ENCODE assay signal across 8 cellular contexts in the genomic region with DNA sequence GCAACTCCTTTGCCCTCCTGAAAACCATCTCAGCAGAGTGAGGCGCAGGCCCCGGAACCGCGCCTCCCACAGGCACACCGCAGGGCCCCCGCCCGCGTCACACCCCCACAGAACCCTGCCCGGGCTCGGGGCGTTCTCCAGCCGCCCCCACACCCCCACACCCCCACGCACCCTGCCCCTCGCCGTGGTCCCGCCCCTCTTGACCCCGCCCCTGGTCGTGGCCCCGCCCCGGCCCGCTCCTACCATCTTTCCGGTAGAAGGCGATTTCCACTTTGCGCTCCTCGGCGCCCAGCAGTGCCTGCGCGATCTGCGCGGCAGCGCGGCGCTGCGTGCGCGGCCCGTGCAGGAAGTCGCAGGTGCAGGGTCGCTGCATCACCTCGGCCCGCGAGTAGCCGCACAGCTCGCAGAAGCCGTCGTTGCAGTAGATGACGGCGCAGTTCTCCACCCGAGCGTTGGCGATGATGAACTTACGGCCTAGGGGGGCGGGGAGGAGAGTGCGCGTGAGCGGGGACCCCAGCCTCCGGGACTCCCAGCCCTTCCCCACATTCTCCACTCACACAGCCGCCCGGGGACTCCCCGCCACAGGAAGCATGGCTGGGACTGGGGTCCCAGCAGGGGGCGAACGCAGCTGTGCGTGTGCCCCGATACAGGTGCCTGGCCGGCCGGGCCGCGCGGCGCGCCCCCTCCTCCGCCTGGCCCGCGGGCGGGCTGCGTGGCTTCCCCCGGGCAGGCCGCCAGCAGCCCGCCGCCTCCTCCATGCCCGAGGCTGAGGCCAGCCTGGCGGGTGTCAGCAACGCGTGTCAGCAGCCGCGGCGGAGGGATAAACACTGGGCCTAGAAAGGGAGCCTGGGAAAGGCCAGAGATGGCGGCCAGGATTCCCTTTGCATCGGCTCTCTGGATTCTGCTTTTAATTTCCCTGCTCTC. TPM values are rescaled to one million over a fixed set of nuclear protein-coding genes. Genes with fewer than 3 reads are reported as not detected.
DNase-seq lines count a peak whose midpoint lies in the region; ATAC-seq and TF ChIP-seq lines count a peak whose summit lies in the region.

No MANE protein-coding gene starts in this region.

- H3K9me3 ChIP-seq in PC-3 (ENCODE audit: low read length) (no peaks in the 10 kb centered on the region), psoas muscle (no peaks in the 10 kb centered on the region)

- H3K36me3 ChIP-seq in PC-3 (ENCODE audit: low read depth, low read length) = no peaks in the 10 kb centered on the region
- H3K36me3 ChIP-seq in psoas muscle (ENCODE audit: insufficient read depth in 1 of 2, low read depth in 1 of 2) = no peaks in the 10 kb centered on the region

- no peak overlapping the region for H3K9ac ChIP-seq in PC-3 (ENCODE audit: low read length)

- WGBS in psoas muscle, 3 donors = 6 to 15% (median 9%) methylated on average over 78 to 89 of the region's 89 CpGs

- peaks cover 28% of the 10 kb centered on the region for H3K27me3 Mint-ChIP-seq in glutamatergic neuron (ENCODE audit: unreplicated experiment)

- H3K4me2 ChIP-seq in PC-3 (ENCODE audit: low read length) = peak overlapping the region; percentile 89

- H3K4me1 ChIP-seq in PC-3 (ENCODE audit: insufficient read depth, low read length) (no peaks in the 10 kb centered on the region; the same call in 1 of the 2 replicates), psoas muscle (peaks cover 5% of the 10 kb centered on the region)

- H3K27me3 ChIP-seq in PC-3 (ENCODE audit: low read length) (peaks cover 11% of the 10 kb centered on the region), psoas muscle (ENCODE audit: insufficient read depth in 3 of 3, low read length in 2 of 3) (peaks cover 0 to 68% (median 28%) of the 10 kb centered on the region in 3 donors)

- no peaks in the 10 kb centered on the region for H3K9me2 ChIP-seq in PC-3 (replicated peaks; ENCODE audit: low read length)

- no peak overlapping the region for H3K27ac Mint-ChIP-seq in glutamatergic neuron (ENCODE audit: unreplicated experiment)

- peak; percentile 77 for DNase-seq in Right ventricle myocardium inferior (ENCODE audit: missing footprints)
- DNase-seq in cardiac septum (ENCODE audit: low spot score) = no peak
- peak; percentile 36 for DNase-seq in PC-3
- DNase-seq in activated effector memory CD4-positive, alpha-beta T cell treated with Interleukin-2 at 50 U/mL for 16 hours = peak; percentile 79
- DNase-seq in glutamatergic neuron = peak; percentile 63
- no peak for DNase-seq in psoas muscle
- no peak for DNase-seq in SKM-1 (lab: John Stamatoyannopoulos, UW; ENCODE audit: unreplicated experiment)

- intact Hi-C loops in Right ventricle myocardium inferior (cut with DNase I) (loop anchor here (10.0 kb wide), 1 partner anchor 150 kb away; no protein-coding TSS in a partner anchor), cardiac septum (cut with DNase I) (no loop called here), PC-3 (cut with micrococcal nuclease) (loop anchor here (10.0 kb wide), 1 partner anchor 140 kb away; no protein-coding TSS in a partner anchor), psoas muscle (cut with DNase I) (no loop called here)

- peaks cover 41% of the 10 kb centered on the region for H3K9me3 Mint-ChIP-seq in glutamatergic neuron (ENCODE audit: unreplicated experiment)

- H3K4me3 ChIP-seq in PC-3 (ENCODE audit: low read length) (peak overlapping the region; percentile 71), psoas muscle (peak overlapping the region; percentile 56)

- H3K4me3 Mint-ChIP-seq in glutamatergic neuron (ENCODE audit: unreplicated experiment) = peak overlapping the region; percentile 94

- H3K27ac ChIP-seq in PC-3 (ENCODE audit: low read length) (no peak overlapping the region), psoas muscle (no peak overlapping the region)

- POLR2A ChIA-PET in PC-3 (lab: Charles Lee; ENCODE audit: unreplicated experiment) = no interaction called here

- CTCF ChIA-PET in PC-3 (lab: Charles Lee) = no interaction called here

- peak; percentile 29; the same call in 1 of the 2 replicates for TF ChIP-seq CTCF in PC-3 (conservative IDR thresholded peaks at IDR 0.05; ENCODE audit: low read depth, low read length)
- TF ChIP-seq CTCF in glutamatergic neuron (IDR thresholded peaks at IDR 0.05; ENCODE audit: partially characterized antibody, unreplicated experiment) = peak; percentile 56
- TF ChIP-seq CTCF in psoas muscle (IDR thresholded peaks at IDR 0.05) = no peak

- H3F3A ChIP-seq in PC-3 (ENCODE audit: low read length, unreplicated experiment) = no peaks in the 10 kb centered on the region

- BruUV-seq in PC-3 (replicated peaks; lab: Mats Ljungman, UMichigan) = no TSS peak

- no peaks in the 10 kb centered on the region for H3K36me3 Mint-ChIP-seq in glutamatergic neuron (ENCODE audit: unreplicated experiment)

- H3K4me1 Mint-ChIP-seq in glutamatergic neuron (ENCODE audit: low read depth, unreplicated experiment) = peaks cover 38% of the 10 kb centered on the region

- no peaks in the 10 kb centered on the region for H3K79me2 ChIP-seq in PC-3 (ENCODE audit: low read length)

- ATAC-seq in Right ventricle myocardium inferior = no peak
- peak; percentile 60 for ATAC-seq in HG03159 (IDR thresholded peaks at IDR 0.05; ENCODE audit: unreplicated experiment)
- ATAC-seq in PC-3 = peak; percentile 53
- peak in 1 of 4 donors; percentile 35 for ATAC-seq in psoas muscle

- H2AFZ ChIP-seq in PC-3 (ENCODE audit: low read length) = peak overlapping the region; percentile 79

- no peaks in the 10 kb centered on the region for H4K20me1 ChIP-seq in PC-3 (ENCODE audit: low read length)

RNA-seq across cellular contexts. Expression of gene KCNH2, which starts 3.4 kb away (rescaled TPM):
- total RNA-seq in Right ventricle myocardium inferior (97.3 TPM), cardiac septum (61.9 TPM), PC-3 (2014; rRNA removed) (0.84 and 1.6 TPM in 2 replicates), glutamatergic neuron (ENCODE audit: unreplicated experiment) (73.7 TPM), psoas muscle (under 1 TPM; 0.21 to 0.39 (median 0.22) TPM)
- polyA plus RNA-seq in psoas muscle = under 1 TPM; 0.18 to 0.48 (median 0.20) TPM

RNA-seq across cellular contexts. Expression of gene NOS3, which starts 16.1 kb away (rescaled TPM):
- total RNA-seq in Right ventricle myocardium inferior (19.4 TPM), cardiac septum (26.5 TPM), PC-3 (2014; rRNA removed) (0.66 and 2.5 TPM in 2 replicates), glutamatergic neuron (ENCODE audit: unreplicated experiment) (0.86 TPM), psoas muscle (10 to 100 TPM in 1 of 4 donors, 1 to 10 TPM in 3; 5.8 to 13.2 (median 6.3) TPM)
- polyA plus RNA-seq in psoas muscle = 1 to 10 TPM; 1.4 to 5.7 (median 5.0) TPM

RNA-seq across cellular contexts. Expression of gene ATG9B, which starts 49.6 kb away (rescaled TPM):
- total RNA-seq in Right ventricle myocardium inferior (not detected), cardiac septum (0.13 TPM), PC-3 (2014; rRNA removed) (1.2 and 1.3 TPM in 2 replicates), glutamatergic neuron (ENCODE audit: unreplicated experiment) (9.4 TPM), psoas muscle (not detected)
- under 1 TPM; 0.12 to 0.18 (median 0.18) TPM for polyA plus RNA-seq in psoas muscle

RNA-seq across cellular contexts. Expression of gene ABCB8, which starts 53.5 kb away (rescaled TPM):
- 24.5 TPM for total RNA-seq in Right ventricle myocardium inferior
- 28.5 TPM for total RNA-seq in cardiac septum
- total RNA-seq in PC-3 (2014; rRNA removed) = 58.4 and 95.7 TPM in 2 replicates
- total RNA-seq in glutamatergic neuron (ENCODE audit: unreplicated experiment) = 57.1 TPM
- 10 to 100 TPM; 13.2 to 20.7 (median 19.2) TPM for total RNA-seq in psoas muscle
- polyA plus RNA-seq in psoas muscle = 10 to 100 TPM in 2 of 3 donors, 1 to 10 TPM in 1; 9.3 to 16.6 (median 12.9) TPM

Comparison
In these comparisons a context has a peak if more than half of its experiments do, and no peak if none do; other contexts are left out.
1. DNase-seq: peak in Right ventricle myocardium inferior (single experiment), PC-3 (single experiment), activated effector memory CD4-positive, alpha-beta T cell treated with Interleukin-2 at 50 U/mL for 16 hours (single experiment) and glutamatergic neuron (single experiment); none in cardiac septum (single experiment), psoas muscle (0 of 2) and SKM-1 (single experiment).
2. intact Hi-C loops: an anchor here in Right ventricle myocardium inferior (10.0 kb wide) and PC-3 (10.0 kb wide); none called in cardiac septum and psoas muscle.
3. RNA of gene KCNH2, which starts 3.4 kb away (total RNA-seq): 97.3 TPM in Right ventricle myocardium inferior (single experiment), 73.7 TPM in glutamatergic neuron (single experiment) and 61.9 TPM in cardiac septum (single experiment); 0.84 to 1.6 TPM in PC-3 and 0.21 to 0.39 TPM in psoas muscle; every median in the first group is over 10 times any median in the second.